ENCODE assay signal across 13 cellular contexts in genomic region chr9:99398241-99398640, GRCh38.
"Had no signal": no experiment of that assay in that cellular context is flagged by ENCODE, and none has a peak within 500 bp of the region (broad histone marks: within the 10 kb centered on the region; RNA-seq: fewer than 3 reads in every experiment).

No MANE protein-coding gene starts in this region.

- H3K27ac Mint-ChIP-seq: dendritic cell treated with granulocyte-macrophage colony-stimulating factor and Interleukin-4, amounts not matched to agents 40 ng/mL and 50 ng/mL, for 4 days; T-helper 2 cell treated with Interferon-gamma antibody and Interleukin-4, amounts not matched to agents 5 μg/mL and 100 μg/mL, for 36 hours had no signal

- DNase-seq: activated naive CD4-positive, alpha-beta T cell treated with Interleukin-2 at 50 U/mL for 16 hours; kidney; left lung; mammary epithelial cell; naive thymus-derived CD8-positive, alpha-beta T cell; sigmoid colon; stimulated activated CD4-positive, alpha-beta T cell treated with anti-CD3 and anti-CD28 coated beads, Interleukin-1b, Interleukin-23, amount 100 ng/mL, for 48 hours had no signal

- H3K36me3 Mint-ChIP-seq: naive thymus-derived CD8-positive, alpha-beta T cell had no signal

- H3K4me3 ChIP-seq: ascending aorta, breast epithelium, hepatocyte, left lung, sigmoid colon had no signal

- H3K9me3 Mint-ChIP-seq: dendritic cell treated with granulocyte-macrophage colony-stimulating factor and Interleukin-4, amounts not matched to agents 40 ng/mL and 50 ng/mL, for 4 days; naive thymus-derived CD8-positive, alpha-beta T cell; T-helper 2 cell treated with Interferon-gamma antibody and Interleukin-4, amounts not matched to agents 5 μg/mL and 100 μg/mL, for 36 hours had no signal

- H3K4me3 Mint-ChIP-seq: dendritic cell treated with granulocyte-macrophage colony-stimulating factor and Interleukin-4, amounts not matched to agents 40 ng/mL and 50 ng/mL, for 4 days; naive thymus-derived CD8-positive, alpha-beta T cell; T-helper 2 cell treated with Interferon-gamma antibody and Interleukin-4, amounts not matched to agents 5 μg/mL and 100 μg/mL, for 36 hours had no signal

- ATAC-seq: activated CD4-positive, CD25-positive, alpha-beta regulatory T cell treated with anti-CD3 and anti-CD28 coated beads, Interleukin-2, amount 50 U/mL, for 24 hours; left lung; naive thymus-derived CD8-positive, alpha-beta T cell had no signal

- H3K4me1 Mint-ChIP-seq: naive thymus-derived CD8-positive, alpha-beta T cell had no signal
